In the genomic region with DNA sequence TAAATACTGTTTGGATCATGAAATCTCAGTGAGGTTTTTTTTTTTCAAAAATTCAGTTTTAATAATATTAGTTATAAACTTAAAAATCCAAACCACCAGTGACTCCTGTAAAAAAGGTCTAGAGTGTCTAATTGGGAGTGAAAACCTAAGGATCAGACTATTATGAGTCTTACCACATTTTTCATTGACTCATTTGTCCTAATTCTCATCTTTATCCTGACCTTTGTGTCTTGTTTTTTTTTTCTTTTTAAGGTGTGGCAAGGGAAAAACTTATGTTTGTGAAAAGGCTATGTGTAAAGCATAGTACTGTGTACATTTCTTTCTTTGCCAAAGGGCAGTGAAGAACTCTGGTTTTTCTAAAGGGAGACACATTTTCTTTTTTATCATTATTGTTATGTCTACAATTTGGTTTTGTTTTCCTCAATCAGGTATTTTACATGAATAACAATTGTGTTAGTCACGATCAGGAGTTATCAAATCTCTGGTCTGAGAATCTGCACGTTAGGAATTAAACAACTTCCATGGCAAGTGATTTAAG, we compare ENCODE assay signal across 21 cellular contexts. TPM values are rescaled to one million over a fixed set of nuclear protein-coding genes. Genes with fewer than 3 reads are reported as not detected.
DNase-seq lines count a peak whose midpoint lies in the region; ATAC-seq and TF ChIP-seq lines count a peak whose summit lies in the region.
"Had no signal": no experiment of that assay in that cellular context is flagged by ENCODE, and none has a peak within 500 bp of the region (broad histone marks: within the 10 kb centered on the region; RNA-seq: fewer than 3 reads in every experiment).

No MANE protein-coding gene starts in this region.

- no peaks in the 10 kb centered on the region for H3K79me2 ChIP-seq in osteoblast (ENCODE audit: insufficient read depth, low read length)

- no peak overlapping the region for H2AFZ ChIP-seq in osteoblast (ENCODE audit: low read length)

- H3K4me3 ChIP-seq in epithelial cell of esophagus (ENCODE audit: low read length) (no peak overlapping the region), osteoblast (ENCODE audit: insufficient read depth, low read length) (no peak overlapping the region), right lobe of liver (no peak overlapping the region)
- H3K4me3 ChIP-seq: ascending aorta; BLaER1 treated with 17β-estradiol and CSF1 and Interleukin-3, amounts not matched to agents 10 nM and 100 nM; spleen; tibial nerve had no signal

- peak overlapping the region; percentile 49 for H3K4me2 ChIP-seq in osteoblast (ENCODE audit: insufficient read depth, low read length)
- H3K4me2 ChIP-seq: BLaER1 treated with 17β-estradiol and CSF1 and Interleukin-3, amounts not matched to agents 10 nM and 100 nM had no signal

- no peaks in the 10 kb centered on the region for H4K20me1 ChIP-seq in osteoblast (ENCODE audit: insufficient read depth, low read length)
- H4K20me1 ChIP-seq: BLaER1 treated with 17β-estradiol and CSF1 and Interleukin-3, amounts not matched to agents 10 nM and 100 nM had no signal

- no peak for TF ChIP-seq CTCF in RWPE1 (conservative IDR thresholded peaks at IDR 0.05; ENCODE audit: low read depth)
- TF ChIP-seq CTCF in epithelial cell of esophagus (IDR thresholded peaks at IDR 0.05; ENCODE audit: insufficient read depth, low read depth, low read length, missing control alignments) = no peak
- TF ChIP-seq CTCF in osteoblast (IDR thresholded peaks at IDR 0.05; ENCODE audit: extremely low read depth, low read depth, low read length) = no peak
- TF ChIP-seq CTCF in right lobe of liver (IDR thresholded peaks at IDR 0.05) = no peak

- CTCF ChIA-PET in RWPE1 (lab: Yijun Ruan, JAX) = interaction anchor here (0.8 kb wide), 1 partner anchor 99 kb away, joined by 6 read pairs; no protein-coding TSS in a partner anchor

- no peak for TF ChIP-seq POLR2A in right lobe of liver (IDR thresholded peaks at IDR 0.05)

- 100% methylated on average over 2 of the region's 2 CpGs for whole genome bisulfite sequencing in right lobe of liver (ENCODE audit: insufficient coverage, low coverage, low lambda C conversion rate, missing lambda C conversion rate)

- H3K27ac ChIP-seq in RWPE1 = no peak overlapping the region
- H3K27ac ChIP-seq in osteoblast (ENCODE audit: low read depth, low read length) = peak overlapping the region; percentile 60
- H3K27ac ChIP-seq in right lobe of liver = no peak overlapping the region
- H3K27ac ChIP-seq: ascending aorta; BLaER1 treated with 17β-estradiol and CSF1 and Interleukin-3, amounts not matched to agents 10 nM and 100 nM; spleen; tibial nerve had no signal

- no peaks in the 10 kb centered on the region for H3K9me3 ChIP-seq in osteoblast (ENCODE audit: low read depth, low read length)
- H3K9me3 ChIP-seq in right lobe of liver = no peaks in the 10 kb centered on the region
- H3K9me3 ChIP-seq: ascending aorta; BLaER1 treated with 17β-estradiol and CSF1 and Interleukin-3, amounts not matched to agents 10 nM and 100 nM; spleen; tibial nerve had no signal

- H3K36me3 ChIP-seq in osteoblast (ENCODE audit: insufficient read depth, low read length) (no peaks in the 10 kb centered on the region), right lobe of liver (no peaks in the 10 kb centered on the region)
- H3K36me3 ChIP-seq: ascending aorta, tibial nerve had no signal

- H3K4me1 ChIP-seq in osteoblast (ENCODE audit: insufficient read depth, low read length) (peaks cover 44% of the 10 kb centered on the region), right lobe of liver (peaks cover 0 to 8% (median 0%) of the 10 kb centered on the region in 4 donors)
- H3K4me1 ChIP-seq: ascending aorta; BLaER1 treated with 17β-estradiol and CSF1 and Interleukin-3, amounts not matched to agents 10 nM and 100 nM; spleen had no signal

- intact Hi-C loops in right lobe of liver (cut with DNase I) = no loop called here

- no peaks in the 10 kb centered on the region for H3K27me3 ChIP-seq in osteoblast (ENCODE audit: insufficient read depth, low read length)
- no peaks in the 10 kb centered on the region for H3K27me3 ChIP-seq in right lobe of liver
- H3K27me3 ChIP-seq: ascending aorta; BLaER1 treated with 17β-estradiol and CSF1 and Interleukin-3, amounts not matched to agents 10 nM and 100 nM; spleen; tibial nerve had no signal

- POLR2A ChIA-PET in RWPE1 (lab: Yijun Ruan, JAX; ENCODE audit: low non-redundant PET) = no interaction called here

- DNase-seq in EH (ENCODE audit: low read depth) (peak; percentile 11), RWPE1 (ENCODE audit: low spot score) (peak; percentile 40), epithelial cell of esophagus (ENCODE audit: low read depth) (peak; percentile 48), osteoblast (ENCODE audit: insufficient read length, low spot score, missing footprints) (no peak), NCI-H2227 (lab: John Stamatoyannopoulos, UW; ENCODE audit: unreplicated experiment) (no peak), right lobe of liver (no peak)
- DNase-seq: activated CD8-positive, alpha-beta T cell treated with anti-CD3 and anti-CD28 coated beads for 36 hours; central memory CD4-positive, alpha-beta T cell; dermis blood vessel endothelial cell; DMS53; naive thymus-derived CD8-positive, alpha-beta T cell; NCI-H1105 treated with DMSO at 0.1 percent for 48 hours; NCI-H2029 treated with DMSO at 0.1 percent for 48 hours; NCI-H82; spleen; T-helper 17 cell had no signal

- ATAC-seq in HG03135 (IDR thresholded peaks at IDR 0.05; ENCODE audit: unreplicated experiment) (no peak), GM18868 (IDR thresholded peaks at IDR 0.05; ENCODE audit: unreplicated experiment) (no peak), right lobe of liver (no peak)
- ATAC-seq: activated CD8-positive, alpha-beta T cell treated with anti-CD3 and anti-CD28 coated beads for 36 hours; naive thymus-derived CD8-positive, alpha-beta T cell; T-helper 17 cell had no signal

RNA-seq across cellular contexts. Expression of a gene that starts 52.6 kb away (rescaled TPM):
- total RNA-seq in osteoblast (24.2 and 25.3 TPM in 2 replicates), right lobe of liver (10 to 100 TPM; 14.7 to 25.3 (median 21.0) TPM)

Comparison
In these comparisons a context has a peak if more than half of its experiments do, and no peak if none do; other contexts are left out.
1. DNase-seq: peak in EH (single experiment), RWPE1 (single experiment) and epithelial cell of esophagus (single experiment); none in osteoblast (single experiment), NCI-H2227 (single experiment) and right lobe of liver (0 of 3).